Comparison of ENCODE assay signal across 32 cellular contexts in genomic region chr21:28794341-28794970, GRCh38.
DNase-seq lines count a peak whose midpoint lies in the region; ATAC-seq and TF ChIP-seq lines count a peak whose summit lies in the region.
"Had no signal": no experiment of that assay in that cellular context is flagged by ENCODE, and none has a peak within 500 bp of the region (broad histone marks: within the 10 kb centered on the region; RNA-seq: fewer than 3 reads in every experiment).

No MANE protein-coding gene starts in this region.

- H3K4me2 ChIP-seq in GM23248 (ENCODE audit: unreplicated experiment) (peak overlapping the region; percentile 21), mesendoderm (ENCODE audit: low read length) (no peak overlapping the region)

- no peak overlapping the region for H2BK15ac ChIP-seq in mesendoderm (replicated peaks; ENCODE audit: low read depth)

- H3K36me3 Mint-ChIP-seq in CD8-positive, alpha-beta memory T cell, result peaks cover 3 to 15% (median 10%) of the 10 kb centered on the region in 3 donors

- POLR2A ChIA-PET in CD8-positive, alpha-beta memory T cell (lab: Charles Lee), result no interaction called here

- no peak overlapping the region for H2AK5ac ChIP-seq in mesendoderm (ENCODE audit: low read length)

- H3K56ac ChIP-seq in mesendoderm (ENCODE audit: low read length), result no peak overlapping the region

- in situ Hi-C loops in GM23248 (cut with MboI), result no loop called here

- TF ChIP-seq CTCF in 22Rv1 (IDR thresholded peaks at IDR 0.05), result no peak
- no peak for TF ChIP-seq CTCF in dorsolateral prefrontal cortex (IDR thresholded peaks at IDR 0.05 in 54 of 56, conservative IDR thresholded peaks at IDR 0.05 in 2 of 56; ENCODE audit: low read depth in 1 of 56, partially characterized antibody in 56 of 56)
- TF ChIP-seq CTCF in GM10266 (IDR thresholded peaks at IDR 0.05; ENCODE audit: control insufficient read depth, insufficient read depth, low read depth, missing control alignments), result no peak

- intact Hi-C loops in dorsolateral prefrontal cortex (cut with DNase I), result no loop called here

- H4K20me1 ChIP-seq in GM23248 (ENCODE audit: insufficient read depth), result no peaks in the 10 kb centered on the region

- no peaks in the 10 kb centered on the region for H3K9me2 ChIP-seq in GM23248 (ENCODE audit: insufficient read depth)

- H3K4me1 Mint-ChIP-seq in CD8-positive, alpha-beta memory T cell, result peaks cover 19 to 34% (median 31%) of the 10 kb centered on the region in 3 donors
- H3K4me1 Mint-ChIP-seq: activated naive CD8-positive, alpha-beta T cell treated with anti-CD3 and anti-CD28 coated beads, Interleukin-2, amount 50 U/mL, for 24 hours; B cell had no signal

- DNase-seq in GM23248, result no peak
- DNase-seq in dorsolateral prefrontal cortex, result no peak
- DNase-seq in mesendoderm, result no peak
- no peak for DNase-seq in CD8-positive, alpha-beta memory T cell
- no peak for DNase-seq in NCI-H526 (lab: John Stamatoyannopoulos, UW)
- DNase-seq in GM10266 (ENCODE audit: extremely low spot score), result no peak
- DNase-seq: activated CD4-positive, alpha-beta memory T cell treated with anti-CD3 and anti-CD28 coated beads for 36 hours; activated CD4-positive, alpha-beta T cell treated with anti-CD3 and anti-CD28 coated beads for 1 hour; activated naive CD8-positive, alpha-beta T cell treated with anti-CD3 and anti-CD28 coated beads, Interleukin-2, amount 50 U/mL, for 24 hours; activated T-cell treated with anti-CD3 and anti-CD28 coated beads, Interleukin-2, amount 50 U/mL, for 72 hours; CD8-positive, alpha-beta T cell; DMS 273 treated with DMSO at 0.1 percent for 48 hours; glutamatergic neuron; islet precursor cell; left lung; mesenchymal stem cell; NCI-H146; NCI-H2107; NCI-H510A; nucleus accumbens; psoas muscle; stimulated activated CD4-positive, alpha-beta T cell treated with anti-CD3 and anti-CD28 coated beads, Interleukin-12 subunit alpha, Interleukin-12 subunit beta, amount 100 ng/mL, for 4 hours; stimulated activated CD4-positive, alpha-beta T cell treated with anti-CD3 and anti-CD28 coated beads, Interleukin-2, amount 100 ng/mL, for 48 hours had no signal

- peaks cover 5% of the 10 kb centered on the region; the same call in 1 of the 2 replicates for H3F3A ChIP-seq in GM23248 (ENCODE audit: insufficient read depth)

- no peaks in the 10 kb centered on the region for H3K27me3 Mint-ChIP-seq in CD8-positive, alpha-beta memory T cell
- H3K27me3 Mint-ChIP-seq: activated CD4-positive, alpha-beta memory T cell treated with anti-CD3 and anti-CD28 coated beads for 36 hours; activated naive CD8-positive, alpha-beta T cell treated with anti-CD3 and anti-CD28 coated beads, Interleukin-2, amount 50 U/mL, for 24 hours; B cell; central memory CD8-positive, alpha-beta T cell had no signal

- no peak overlapping the region for H3K4ac ChIP-seq in mesendoderm (ENCODE audit: low read depth, low read length)

- H3K4me1 ChIP-seq in GM23248 (ENCODE audit: insufficient read depth), result peaks cover 13% of the 10 kb centered on the region
- H3K4me1 ChIP-seq in mesendoderm (ENCODE audit: control insufficient read depth, low read depth, low read length), result no peaks in the 10 kb centered on the region
- H3K4me1 ChIP-seq in CD8-positive, alpha-beta memory T cell (ENCODE audit: insufficient read depth, low read length), result no peaks in the 10 kb centered on the region
- H3K4me1 ChIP-seq: left lung had no signal

- H3K27ac ChIP-seq in 22Rv1, result peak overlapping the region; percentile 13
- H3K27ac ChIP-seq in GM23248, result no peak overlapping the region
- peak overlapping the region in 51 of 59 donors; percentile 1 to 84 (median 62) for H3K27ac ChIP-seq in dorsolateral prefrontal cortex
- H3K27ac ChIP-seq in mesendoderm (ENCODE audit: low read depth, low read length), result no peak overlapping the region
- no peak overlapping the region for H3K27ac ChIP-seq in CD8-positive, alpha-beta memory T cell (ENCODE audit: low read depth, low read length)
- H3K27ac ChIP-seq: left lung, psoas muscle, SK-N-MC had no signal

- no peak overlapping the region for H3K4me3 Mint-ChIP-seq in CD8-positive, alpha-beta memory T cell
- H3K4me3 Mint-ChIP-seq: activated CD4-positive, alpha-beta memory T cell treated with anti-CD3 and anti-CD28 coated beads for 36 hours; activated naive CD8-positive, alpha-beta T cell treated with anti-CD3 and anti-CD28 coated beads, Interleukin-2, amount 50 U/mL, for 24 hours; activated T-cell treated with anti-CD3 and anti-CD28 coated beads, Interleukin-2, amount 50 U/mL, for 72 hours; B cell; CD8-positive, alpha-beta T cell; central memory CD8-positive, alpha-beta T cell; T-helper 1 cell treated with Interleukin-12 subunit alpha and Interleukin-12 subunit beta and Interleukin-4 antibody, amounts not matched to agents 30 μg/mL and 1 μg/mL, for 36 hours had no signal

- H2BK5ac ChIP-seq in mesendoderm (ENCODE audit: low read length), result no peak overlapping the region

- H3K9me3 Mint-ChIP-seq in CD8-positive, alpha-beta memory T cell, result no peaks in the 10 kb centered on the region
- H3K9me3 Mint-ChIP-seq: activated CD4-positive, alpha-beta memory T cell treated with anti-CD3 and anti-CD28 coated beads for 36 hours; activated T-cell treated with anti-CD3 and anti-CD28 coated beads, Interleukin-2, amount 50 U/mL, for 72 hours; CD8-positive, alpha-beta T cell; central memory CD8-positive, alpha-beta T cell; T-helper 1 cell treated with Interleukin-12 subunit alpha and Interleukin-12 subunit beta and Interleukin-4 antibody, amounts not matched to agents 30 μg/mL and 1 μg/mL, for 36 hours had no signal

- H3K79me1 ChIP-seq in mesendoderm (ENCODE audit: low read length), result no peaks in the 10 kb centered on the region

- peak overlapping the region; percentile 38; the same call in 1 of the 2 replicates for H2AFZ ChIP-seq in GM23248

- no peak overlapping the region for H2BK120ac ChIP-seq in mesendoderm (ENCODE audit: low read depth, low read length)

- WGBS in GM23248 (ENCODE audit: low coverage in 1 of 2, low lambda C conversion rate in 2 of 2, missing lambda C conversion rate in 2 of 2), 2 experiments, result 55 to 59% methylated on average over 4 of the region's 4 CpGs
- no CpG with 5 or more reads among the region's 4 CpGs for WGBS in mesendoderm (ENCODE audit: extremely low coverage, insufficient coverage, low lambda C conversion rate)

- H3K27me3 ChIP-seq in GM23248 (replicated peaks; ENCODE audit: insufficient read depth) (no peaks in the 10 kb centered on the region), dorsolateral prefrontal cortex (no peaks in the 10 kb centered on the region), mesendoderm (ENCODE audit: insufficient read depth, low read length, poor library complexity) (no peaks in the 10 kb centered on the region)
- H3K27me3 ChIP-seq in CD8-positive, alpha-beta memory T cell (ENCODE audit: insufficient read depth, low read length, poor library complexity, severe bottlenecking), result no peaks in the 10 kb centered on the region
- H3K27me3 ChIP-seq: left lung, tibial nerve had no signal

- H3K79me2 ChIP-seq in GM23248 (ENCODE audit: insufficient read depth) (no peaks in the 10 kb centered on the region), mesendoderm (ENCODE audit: control insufficient read depth, insufficient read depth, low read length) (no peaks in the 10 kb centered on the region)

- H3K27ac Mint-ChIP-seq in CD8-positive, alpha-beta memory T cell, result no peak overlapping the region
- H3K27ac Mint-ChIP-seq: activated CD4-positive, alpha-beta memory T cell treated with anti-CD3 and anti-CD28 coated beads for 36 hours; activated naive CD8-positive, alpha-beta T cell treated with anti-CD3 and anti-CD28 coated beads, Interleukin-2, amount 50 U/mL, for 24 hours; activated T-cell treated with anti-CD3 and anti-CD28 coated beads, Interleukin-2, amount 50 U/mL, for 72 hours; B cell; CD8-positive, alpha-beta T cell; T-helper 1 cell treated with Interleukin-12 subunit alpha and Interleukin-12 subunit beta and Interleukin-4 antibody, amounts not matched to agents 30 μg/mL and 1 μg/mL, for 36 hours had no signal

- H3K4me3 ChIP-seq in GM23248, result no peak overlapping the region
- no peak overlapping the region for H3K4me3 ChIP-seq in dorsolateral prefrontal cortex
- no peak overlapping the region for H3K4me3 ChIP-seq in mesendoderm (ENCODE audit: low read length)
- no peak overlapping the region for H3K4me3 ChIP-seq in CD8-positive, alpha-beta memory T cell (ENCODE audit: low read length)
- H3K4me3 ChIP-seq: left lung, psoas muscle, SK-N-MC, tibial nerve had no signal

- H3K36me3 ChIP-seq in GM23248 (ENCODE audit: low read depth) (no peaks in the 10 kb centered on the region), mesendoderm (ENCODE audit: control insufficient read depth, insufficient read depth, low read length) (no peaks in the 10 kb centered on the region)
- no peaks in the 10 kb centered on the region for H3K36me3 ChIP-seq in CD8-positive, alpha-beta memory T cell (ENCODE audit: insufficient read depth, low read length)
- H3K36me3 ChIP-seq: left lung, tibial nerve had no signal

- CTCF ChIA-PET in CD8-positive, alpha-beta memory T cell (lab: Charles Lee), result no interaction called here

- H4K5ac ChIP-seq in mesendoderm (ENCODE audit: low read length), result no peak overlapping the region

- ATAC-seq in HG03139 (IDR thresholded peaks at IDR 0.05; ENCODE audit: unreplicated experiment), result no peak
- ATAC-seq: activated naive CD8-positive, alpha-beta T cell treated with anti-CD3 and anti-CD28 coated beads, Interleukin-2, amount 50 U/mL, for 24 hours; activated T-cell treated with anti-CD3 and anti-CD28 coated beads, Interleukin-2, amount 50 U/mL, for 72 hours; CD8-positive, alpha-beta T cell; HCT116; left lung; psoas muscle; sciatic nerve had no signal

- peak overlapping the region; percentile 28 for H4K8ac ChIP-seq in mesendoderm (ENCODE audit: low read depth, low read length)

- no peak overlapping the region for H3K9ac ChIP-seq in GM23248
- no peak overlapping the region for H3K9ac ChIP-seq in mesendoderm (ENCODE audit: low read length)

- H3K23ac ChIP-seq in mesendoderm (ENCODE audit: low read length), result no peak overlapping the region

- no peak overlapping the region for H3K18ac ChIP-seq in mesendoderm (ENCODE audit: low read length)

- H3K9me3 ChIP-seq in GM23248 (ENCODE audit: low read depth), result no peaks in the 10 kb centered on the region
- H3K9me3 ChIP-seq in CD8-positive, alpha-beta memory T cell (ENCODE audit: low read length), result no peaks in the 10 kb centered on the region
- H3K9me3 ChIP-seq: left lung, psoas muscle, tibial nerve had no signal

Comparison
In these comparisons a context has a peak if more than half of its experiments do, and no peak if none do; other contexts are left out.
1. H3K27ac ChIP-seq: peak in 22Rv1 (single experiment) and dorsolateral prefrontal cortex (51 of 59); none in GM23248 (single experiment), mesendoderm (single experiment) and CD8-positive, alpha-beta memory T cell (single experiment).